18 cellular contexts compared by ENCODE assay signal in genomic region chr7:130927564-130927963, GRCh38.
DNase-seq lines count a peak whose midpoint lies in the region; ATAC-seq, FAIRE-seq and TF ChIP-seq lines count a peak whose summit lies in the region.
"Had no signal": no experiment of that assay in that cellular context is flagged by ENCODE, and none has a peak within 500 bp of the region (broad histone marks: within the 10 kb centered on the region; RNA-seq: fewer than 3 reads in every experiment).

No MANE protein-coding gene starts in this region.

- H3K9me3 ChIP-seq in kidney (ENCODE audit: control insufficient read depth in 1 of 2, low read length in 2 of 2) (no peaks in the 10 kb centered on the region), thymus (ENCODE audit: control insufficient read depth) (no peaks in the 10 kb centered on the region), body of pancreas (no peaks in the 10 kb centered on the region), heart right ventricle (no peaks in the 10 kb centered on the region)
- H3K9me3 ChIP-seq: SJSA1 had no signal

- H3K27me3 ChIP-seq in thymus (ENCODE audit: control insufficient read depth, insufficient read depth) (no peaks in the 10 kb centered on the region), body of pancreas (no peaks in the 10 kb centered on the region), heart right ventricle (no peaks in the 10 kb centered on the region)
- H3K27me3 ChIP-seq: SJSA1 had no signal

- no peak for TF ChIP-seq POLR2A in body of pancreas (IDR thresholded peaks at IDR 0.05)

- H3K9me3 Mint-ChIP-seq in activated T-cell treated with anti-CD3 and anti-CD28 coated beads, Interleukin-2, amount 50 U/mL, for 24 hours, result no peaks in the 10 kb centered on the region
- no peaks in the 10 kb centered on the region for H3K9me3 Mint-ChIP-seq in activated CD8-positive, alpha-beta T cell treated with anti-CD3 and anti-CD28 coated beads, Interleukin-2, amount 10 ng/mL, durations not matched to agents 7 days and 5 days (ENCODE audit: insufficient read depth)

- DNase-seq in activated T-cell treated with anti-CD3 and anti-CD28 coated beads, Interleukin-2, amount 50 U/mL, for 24 hours, result no peak
- DNase-seq in activated T-cell treated with anti-CD3 and anti-CD28 coated beads for 4 hours, result no peak
- no peak for DNase-seq in activated CD8-positive, alpha-beta T cell treated with anti-CD3 and anti-CD28 coated beads, Interleukin-2, amount 10 ng/mL, durations not matched to agents 7 days and 5 days
- DNase-seq in kidney, result no peak
- no peak for DNase-seq in body of pancreas
- DNase-seq in COR-L47 (lab: John Stamatoyannopoulos, UW), result no peak
- no peak for DNase-seq in heart right ventricle
- DNase-seq: activated CD8-positive, alpha-beta memory T cell treated with anti-CD3 and anti-CD28 coated beads, Interleukin-2, amount 50 U/mL, for 48 hours; anterior cingulate cortex; DMS 273 treated with DMSO at 0.1 percent for 48 hours; hippocampal formation; left cardiac atrium; NCI-H1417; NCI-H446; stimulated activated CD4-positive, alpha-beta T cell treated with anti-CD3 and anti-CD28 coated beads, Interleukin-15, amount 100 ng/mL, for 24 hours had no signal

- 96% methylated on average over 9 of the region's 9 CpGs for WGBS in thymus
- WGBS in body of pancreas, 2 donors, result 91 to 98% methylated on average over 9 of the region's 9 CpGs
- 88 to 93% methylated on average over 9 of the region's 9 CpGs for WGBS in heart right ventricle, 2 donors

- H3K27ac ChIP-seq in kidney (ENCODE audit: low read depth in 2 of 2, low read length in 2 of 2) (peak overlapping the region; percentile 51 to 72), thymus (ENCODE audit: low read depth) (peak overlapping the region; percentile 18), body of pancreas (no peak overlapping the region), heart right ventricle (peak overlapping the region in 1 of 10 donors; percentile 3)
- H3K27ac ChIP-seq: coronary artery, SJSA1 had no signal

- H3K36me3 Mint-ChIP-seq in activated T-cell treated with anti-CD3 and anti-CD28 coated beads, Interleukin-2, amount 50 U/mL, for 24 hours (ENCODE audit: low read depth), result peaks cover 99% of the 10 kb centered on the region
- peaks cover 57% of the 10 kb centered on the region for H3K36me3 Mint-ChIP-seq in activated CD8-positive, alpha-beta T cell treated with anti-CD3 and anti-CD28 coated beads, Interleukin-2, amount 10 ng/mL, durations not matched to agents 7 days and 5 days (ENCODE audit: low read depth)

- H3K9ac ChIP-seq in kidney (ENCODE audit: low read length in 2 of 2), result peak overlapping the region in 1 of 2 donors; percentile 21

- no peak for FAIRE-seq in kidney (lab: Jason Lieb, UNC)

- peak overlapping the region; percentile 55 for H3K4me3 Mint-ChIP-seq in activated T-cell treated with anti-CD3 and anti-CD28 coated beads, Interleukin-2, amount 50 U/mL, for 24 hours
- H3K4me3 Mint-ChIP-seq in activated CD8-positive, alpha-beta T cell treated with anti-CD3 and anti-CD28 coated beads, Interleukin-2, amount 10 ng/mL, durations not matched to agents 7 days and 5 days, result no peak overlapping the region

- H3K4me3 ChIP-seq in kidney (ENCODE audit: low read length in 2 of 2) (no peak overlapping the region), thymus (ENCODE audit: low read length) (no peak overlapping the region), body of pancreas (no peak overlapping the region), heart right ventricle (no peak overlapping the region)
- H3K4me3 ChIP-seq: coronary artery, SJSA1 had no signal

- POLR2A ChIA-PET in activated CD8-positive, alpha-beta T cell treated with anti-CD3 and anti-CD28 coated beads, Interleukin-2, amount 10 ng/mL, durations not matched to agents 7 days and 5 days (lab: Charles Lee), result interaction anchor here (1.4 kb wide), 1 partner anchor 11 kb away, joined by 3 read pairs; no protein-coding TSS in a partner anchor

- H3K27me3 Mint-ChIP-seq in activated T-cell treated with anti-CD3 and anti-CD28 coated beads, Interleukin-2, amount 50 U/mL, for 24 hours, result no peaks in the 10 kb centered on the region
- H3K27me3 Mint-ChIP-seq in activated CD8-positive, alpha-beta T cell treated with anti-CD3 and anti-CD28 coated beads, Interleukin-2, amount 10 ng/mL, durations not matched to agents 7 days and 5 days (ENCODE audit: low read depth), result no peaks in the 10 kb centered on the region

- peak overlapping the region; percentile 99 for H3K27ac Mint-ChIP-seq in activated T-cell treated with anti-CD3 and anti-CD28 coated beads, Interleukin-2, amount 50 U/mL, for 24 hours
- peak overlapping the region; percentile 54 for H3K27ac Mint-ChIP-seq in activated CD8-positive, alpha-beta T cell treated with anti-CD3 and anti-CD28 coated beads, Interleukin-2, amount 10 ng/mL, durations not matched to agents 7 days and 5 days

- ATAC-seq in activated CD8-positive, alpha-beta T cell treated with anti-CD3 and anti-CD28 coated beads, Interleukin-2, amount 10 ng/mL, durations not matched to agents 7 days and 5 days, result no peak
- ATAC-seq in body of pancreas, result no peak
- no peak for ATAC-seq in heart right ventricle
- ATAC-seq: left cardiac atrium had no signal

- H3K4me1 Mint-ChIP-seq in activated T-cell treated with anti-CD3 and anti-CD28 coated beads, Interleukin-2, amount 50 U/mL, for 24 hours (ENCODE audit: low read depth), result peaks cover 94% of the 10 kb centered on the region
- peaks cover 74% of the 10 kb centered on the region for H3K4me1 Mint-ChIP-seq in activated CD8-positive, alpha-beta T cell treated with anti-CD3 and anti-CD28 coated beads, Interleukin-2, amount 10 ng/mL, durations not matched to agents 7 days and 5 days (ENCODE audit: low read depth)

- no peak for TF ChIP-seq CTCF in kidney (IDR thresholded peaks at IDR 0.05; ENCODE audit: borderline replicate concordance, extremely low read depth, insufficient read depth)
- no peak for TF ChIP-seq CTCF in body of pancreas (IDR thresholded peaks at IDR 0.05)
- TF ChIP-seq CTCF in heart right ventricle (IDR thresholded peaks at IDR 0.05), result no peak

- CTCF ChIA-PET in activated CD8-positive, alpha-beta T cell treated with anti-CD3 and anti-CD28 coated beads, Interleukin-2, amount 10 ng/mL, durations not matched to agents 7 days and 5 days (lab: Charles Lee), result interaction anchor here (1.0 to 4.7 kb wide), 3 partner anchors 8 to 31 kb away, joined by 3 to 22 read pairs (median 6); no protein-coding TSS in a partner anchor

- H3K36me3 ChIP-seq in kidney (ENCODE audit: control insufficient read depth in 1 of 2, insufficient read depth in 2 of 2, low read length in 2 of 2) (peaks cover 2 to 3% of the 10 kb centered on the region in 2 donors), thymus (ENCODE audit: control insufficient read depth, insufficient read depth) (no peaks in the 10 kb centered on the region), body of pancreas (replicated peaks in 1 of 2; ENCODE audit: insufficient read depth in 1 of 2, low read depth in 2 of 2) (no peaks in the 10 kb centered on the region), heart right ventricle (peaks cover 0 to 23% (median 0%) of the 10 kb centered on the region in 9 donors)

- peaks cover 27 to 29% of the 10 kb centered on the region in 2 donors for H3K4me1 ChIP-seq in kidney (ENCODE audit: control insufficient read depth in 1 of 2, insufficient read depth in 1 of 2, low read depth in 1 of 2, low read length in 2 of 2)
- no peaks in the 10 kb centered on the region for H3K4me1 ChIP-seq in thymus (ENCODE audit: control insufficient read depth, insufficient read depth, low read length)
- H3K4me1 ChIP-seq in body of pancreas, result peaks cover 38% of the 10 kb centered on the region
- H3K4me1 ChIP-seq in heart right ventricle, result peaks cover 0 to 87% (median 44%) of the 10 kb centered on the region in 9 donors

- intact Hi-C loops in kidney (cut with DNase I), result no loop called here
- intact Hi-C loops in body of pancreas (cut with DNase I), result no loop called here
- intact Hi-C loops in heart right ventricle (cut with DNase I), result no loop called here

Comparison
In these comparisons a context has a peak if more than half of its experiments do, and no peak if none do; other contexts are left out.
1. H3K27ac ChIP-seq: peak in kidney (2 of 2) and thymus (single experiment); none in body of pancreas (0 of 4).